In genomic region chr10:47036771-47037170, GRCh38 we compare ENCODE assay signal across 19 cellular contexts.
"Had no signal": no experiment of that assay in that cellular context is flagged by ENCODE, and none has a peak within 500 bp of the region (broad histone marks: within the 10 kb centered on the region; RNA-seq: fewer than 3 reads in every experiment).

No MANE protein-coding gene starts in this region.

- H3K36me3 ChIP-seq: left lung, neutrophil, tibial nerve had no signal

- FAIRE-seq: endothelial cell of umbilical vein, keratinocyte had no signal

- H3K9me3 ChIP-seq: left lung, neutrophil, tibial nerve had no signal

- DNase-seq: cerebellar nuclear complex; effector CD4-positive, alpha-beta T cell; endodermal cell; erythroblast; foreskin keratinocyte; immature natural killer cell; mesenchymal stem cell; midbrain; nephron progenitor cell; stimulated activated CD4-positive, alpha-beta T cell treated with anti-CD3 and anti-CD28 coated beads, Interleukin-4, amount 100 ng/mL, for 1 hour had no signal

- H3K27me3 ChIP-seq: left lung, neutrophil, tibial nerve had no signal

- H3K4me3 ChIP-seq: coronary artery, left lung, lung, smooth muscle cell, tibial nerve had no signal

- H3K4me1 ChIP-seq: foreskin keratinocyte, left lung, tibial nerve had no signal

- H3K27ac ChIP-seq: coronary artery, foreskin keratinocyte, left lung, neutrophil, tibial nerve had no signal

- ATAC-seq: foreskin keratinocyte; left lung; stimulated activated memory B cell treated with anti-CD40 and anti-IgM and Interleukin-4, amounts not matched to agents 10 μg/mL and 1 μg/mL and 100 μg/mL, for 72 hours had no signal
